In the genomic region with DNA sequence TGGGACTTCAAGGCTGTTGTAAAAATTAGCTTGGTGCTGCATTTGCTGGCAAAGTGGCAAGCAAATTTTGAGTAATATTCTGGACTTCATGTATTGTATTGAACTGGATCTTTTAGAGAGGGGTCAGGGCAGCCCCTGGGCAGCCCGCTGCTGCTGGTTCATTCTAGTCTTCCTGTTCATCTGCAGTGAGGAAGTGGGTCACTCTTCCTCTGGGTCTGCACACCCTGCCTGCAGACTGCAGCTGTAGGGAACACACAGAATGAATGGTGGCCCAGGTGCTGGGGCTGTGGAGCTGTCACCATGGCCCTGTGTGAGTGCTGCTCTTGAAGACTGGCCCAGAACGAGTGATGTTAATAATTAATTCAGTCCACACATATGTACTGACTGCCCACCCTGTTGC, we compare ENCODE assay signal across 21 cellular contexts.
"Had no signal": no experiment of that assay in that cellular context is flagged by ENCODE, and none has a peak within 500 bp of the region (broad histone marks: within the 10 kb centered on the region; RNA-seq: fewer than 3 reads in every experiment).

No MANE protein-coding gene starts in this region.

- H3K27me3 ChIP-seq: brain microvascular endothelial cell, tibial artery had no signal

- H3K36me3 Mint-ChIP-seq: activated CD4-positive, alpha-beta memory T cell treated with anti-CD3 and anti-CD28 coated beads for 36 hours; activated naive CD4-positive, alpha-beta T cell treated with anti-CD3 and anti-CD28 coated beads, Interleukin-2, amount 50 U/mL, for 72 hours; stimulated activated effector memory CD8-positive, alpha-beta T cell treated with anti-CD3 and anti-CD28 coated beads, Interleukin-12 subunit alpha, Interleukin-12 subunit beta, amount 100 ng/mL, for 72 hours had no signal

- ATAC-seq: activated naive CD4-positive, alpha-beta T cell treated with anti-CD3 and anti-CD28 coated beads, Interleukin-2, amount 50 U/mL, for 72 hours; left colon; right cardiac atrium; stimulated activated effector memory CD8-positive, alpha-beta T cell treated with anti-CD3 and anti-CD28 coated beads, Interleukin-12 subunit alpha, Interleukin-12 subunit beta, amount 100 ng/mL, for 72 hours; stimulated activated naive CD8-positive, alpha-beta T cell treated with anti-CD3 and anti-CD28 coated beads, Interleukin-15, amount 100 ng/mL, for 72 hours had no signal

- H3K27ac Mint-ChIP-seq: activated CD4-positive, alpha-beta memory T cell treated with anti-CD3 and anti-CD28 coated beads for 36 hours; activated naive CD4-positive, alpha-beta T cell treated with anti-CD3 and anti-CD28 coated beads, Interleukin-2, amount 50 U/mL, for 72 hours; nephron; stimulated activated effector memory CD8-positive, alpha-beta T cell treated with anti-CD3 and anti-CD28 coated beads, Interleukin-12 subunit alpha, Interleukin-12 subunit beta, amount 100 ng/mL, for 72 hours had no signal

- H3K79me2 ChIP-seq: parathyroid adenoma had no signal

- H3K9me3 Mint-ChIP-seq: activated CD4-positive, alpha-beta memory T cell treated with anti-CD3 and anti-CD28 coated beads for 36 hours; activated naive CD4-positive, alpha-beta T cell treated with anti-CD3 and anti-CD28 coated beads, Interleukin-2, amount 50 U/mL, for 72 hours; nephron; stimulated activated effector memory CD8-positive, alpha-beta T cell treated with anti-CD3 and anti-CD28 coated beads, Interleukin-12 subunit alpha, Interleukin-12 subunit beta, amount 100 ng/mL, for 72 hours; stimulated activated naive CD8-positive, alpha-beta T cell treated with anti-CD3 and anti-CD28 coated beads, Interleukin-15, amount 100 ng/mL, for 72 hours had no signal

- H3K9me3 ChIP-seq: tibial artery had no signal

- H3K4me3 ChIP-seq: skin epidermis, tibial artery had no signal

- H3K27me3 Mint-ChIP-seq: stimulated activated naive CD8-positive, alpha-beta T cell treated with anti-CD3 and anti-CD28 coated beads, Interleukin-15, amount 100 ng/mL, for 72 hours had no signal

- H3K9ac ChIP-seq: parathyroid adenoma had no signal

- H3K4me3 Mint-ChIP-seq: activated CD4-positive, alpha-beta memory T cell treated with anti-CD3 and anti-CD28 coated beads for 36 hours; nephron; stimulated activated effector memory CD8-positive, alpha-beta T cell treated with anti-CD3 and anti-CD28 coated beads, Interleukin-12 subunit alpha, Interleukin-12 subunit beta, amount 100 ng/mL, for 72 hours; stimulated activated naive CD8-positive, alpha-beta T cell treated with anti-CD3 and anti-CD28 coated beads, Interleukin-15, amount 100 ng/mL, for 72 hours had no signal

- H3K27ac ChIP-seq: brain microvascular endothelial cell, parathyroid adenoma, skin epidermis, tibial artery had no signal

- H3K36me3 ChIP-seq: brain microvascular endothelial cell, tibial artery had no signal

- FAIRE-seq: colon, keratinocyte, urothelium cell line had no signal

- DNase-seq: activated CD4-positive, alpha-beta memory T cell treated with anti-CD3 and anti-CD28 coated beads for 36 hours; activated CD4-positive, alpha-beta T cell treated with anti-CD3 and anti-CD28 coated beads for 48 hours; activated gamma-delta T cell; activated T-cell treated with anti-CD3 and anti-CD28 coated beads for 4 hours; brain microvascular endothelial cell; caudate nucleus; erythroblast; left colon; mesenchymal stem cell; right cardiac atrium; stimulated activated CD4-positive, alpha-beta T cell treated with anti-CD3 and anti-CD28 coated beads, Interleukin-1b, Interleukin-23, amount 100 ng/mL, for 48 hours; stimulated activated naive CD8-positive, alpha-beta T cell treated with anti-CD3 and anti-CD28 coated beads, Interleukin-15, amount 100 ng/mL, for 72 hours had no signal

- H2AFZ ChIP-seq: parathyroid adenoma had no signal
